Comparison of ENCODE assay signal across 14 cellular contexts in genomic region chr15:57923311-57923710, GRCh38.
DNase-seq lines count a peak whose midpoint lies in the region; ATAC-seq, FAIRE-seq and TF ChIP-seq lines count a peak whose summit lies in the region.
"Had no signal": no experiment of that assay in that cellular context is flagged by ENCODE, and none has a peak within 500 bp of the region (broad histone marks: within the 10 kb centered on the region; RNA-seq: fewer than 3 reads in every experiment).

No MANE protein-coding gene starts in this region.

- no peaks in the 10 kb centered on the region for H3K27me3 ChIP-seq in gastrocnemius medialis

- intact Hi-C loops in gastrocnemius medialis (cut with DNase I; ENCODE audit: low total_unique reads), result no loop called here

- H3K4me1 ChIP-seq in gastrocnemius medialis, result peaks cover 15 to 27% of the 10 kb centered on the region in 2 donors

- in situ Hi-C loops in gastrocnemius medialis (cut with MboI; ENCODE audit: low sequenced_read_pairs in 4 of 4), result no loop called here

- FAIRE-seq in endometrium (lab: Jason Lieb, UNC), result peak; percentile 79

- no peak for TF ChIP-seq POLR2A in gastrocnemius medialis (IDR thresholded peaks at IDR 0.05)

- H3K36me3 ChIP-seq in gastrocnemius medialis, result no peaks in the 10 kb centered on the region

- peak; percentile 78 to 85 for ATAC-seq in gastrocnemius medialis

- TF ChIP-seq CTCF in AG10803 (conservative IDR thresholded peaks at IDR 0.05; ENCODE audit: low read length) (no peak), gastrocnemius medialis (IDR thresholded peaks at IDR 0.05 in 4 of 5, conservative IDR thresholded peaks at IDR 0.05 in 1 of 5) (no peak)

- peak overlapping the region; percentile 13 to 73 (median 52) for H3K27ac ChIP-seq in gastrocnemius medialis
- H3K27ac ChIP-seq: dorsolateral prefrontal cortex had no signal

- DNase-seq in AG10803 (ENCODE audit: low read depth) (peak; percentile 3), left kidney (ENCODE audit: low read depth, low spot score) (peak; percentile 61), gastrocnemius medialis (no peak), SHP77 treated with DMSO at 0.1 percent for 48 hours (lab: John Stamatoyannopoulos, UW) (no peak), NCI-H128 (lab: John Stamatoyannopoulos, UW; ENCODE audit: unreplicated experiment) (no peak), hepatic stellate cell (ENCODE audit: low spot score) (no peak)
- no peak for DNase-seq in activated effector memory CD4-positive, alpha-beta T cell treated with anti-CD3 and anti-CD28 coated beads, Interleukin-2, amount 50 U/mL, for 16 hours
- DNase-seq: ACHN; activated CD8-positive, alpha-beta memory T cell treated with anti-CD3 and anti-CD28 coated beads, Interleukin-2, amount 50 U/mL, for 48 hours; dorsolateral prefrontal cortex; glutamatergic neuron; NCI-H2081 had no signal

- no peaks in the 10 kb centered on the region for H3K9me3 ChIP-seq in gastrocnemius medialis
- H3K9me3 ChIP-seq: SK-N-SH had no signal

- H3K4me3 ChIP-seq in AG10803 (ENCODE audit: low read length) (no peak overlapping the region), gastrocnemius medialis (no peak overlapping the region)
- H3K4me3 ChIP-seq: dorsolateral prefrontal cortex had no signal

Comparison
In these comparisons a context has a peak if more than half of its experiments do, and no peak if none do; other contexts are left out.
1. DNase-seq: peak in AG10803 (single experiment) and left kidney (single experiment); none in gastrocnemius medialis (0 of 2), activated effector memory CD4-positive, alpha-beta T cell treated with anti-CD3 and anti-CD28 coated beads, Interleukin-2, amount 50 U/mL, for 16 hours (single experiment), SHP77 treated with DMSO at 0.1 percent for 48 hours (single experiment), NCI-H128 (single experiment) and hepatic stellate cell (single experiment).